ENCODE assay signal across 22 cellular contexts in the genomic region with DNA sequence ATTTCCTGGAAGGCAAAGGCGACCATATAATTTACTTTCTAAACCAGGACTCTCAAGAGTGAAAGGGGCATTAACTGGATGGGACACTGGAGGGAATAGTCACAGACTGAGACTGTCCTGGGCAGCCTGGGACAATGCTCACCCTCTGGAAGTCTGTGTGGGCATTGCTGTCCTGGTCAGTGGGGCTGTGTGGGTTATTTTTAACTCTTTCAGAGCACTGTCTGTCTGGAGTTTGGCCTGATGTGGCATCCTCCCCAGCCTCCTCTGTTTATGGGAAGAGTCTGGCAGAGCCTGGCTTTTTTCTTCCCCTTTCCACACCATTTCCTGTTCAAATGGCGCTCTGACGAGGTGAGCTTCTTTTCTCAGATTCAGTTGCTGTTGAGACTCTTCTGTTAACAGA. TPM values are rescaled to one million over a fixed set of nuclear protein-coding genes. Genes with fewer than 3 reads are reported as not detected.
DNase-seq lines count a peak whose midpoint lies in the region; ATAC-seq, FAIRE-seq and TF ChIP-seq lines count a peak whose summit lies in the region.
"Had no signal": no experiment of that assay in that cellular context is flagged by ENCODE, and none has a peak within 500 bp of the region (broad histone marks: within the 10 kb centered on the region; RNA-seq: fewer than 3 reads in every experiment).

No MANE protein-coding gene starts in this region.

- H2BK5ac ChIP-seq in IMR-90 (ENCODE audit: low read depth, low read length, poor library complexity, severe bottlenecking) (no peak overlapping the region), trophoblast cell (ENCODE audit: low read depth, low read length, poor library complexity) (peak overlapping the region; percentile 41)

- peak overlapping the region; percentile 30; the same call in 1 of the 2 replicates for H3K4me2 ChIP-seq in IMR-90 (ENCODE audit: low read depth, low read length)
- H3K4me2 ChIP-seq in trophoblast cell (ENCODE audit: low read length) = no peak overlapping the region

- no peak overlapping the region for H4K12ac ChIP-seq in trophoblast cell (ENCODE audit: low read depth, low read length)

- H3K4ac ChIP-seq in IMR-90 (ENCODE audit: low read depth, low read length) (0 out of 2 replicates have a peak overlapping the region, but pooled peaks have one; percentile 0), trophoblast cell (ENCODE audit: low read depth, low read length) (no peak overlapping the region)

- no TSS peak for BruUV-seq in IMR-90 (replicated peaks; lab: Mats Ljungman, UMichigan)

- H4K20me1 ChIP-seq in IMR-90 (ENCODE audit: insufficient read depth, low read length) = no peaks in the 10 kb centered on the region
- H4K20me1 ChIP-seq: BLaER1 treated with 17β-estradiol and CSF1 and Interleukin-3, amounts not matched to agents 10 nM and 100 nM had no signal

- H4K5ac ChIP-seq in IMR-90 (ENCODE audit: low read depth, low read length) = no peak overlapping the region

- H4K91ac ChIP-seq in IMR-90 (ENCODE audit: insufficient read depth, low read depth, low read length) = peak overlapping the region; percentile 21; the same call in 1 of the 2 replicates
- H4K91ac ChIP-seq in trophoblast cell (ENCODE audit: low read depth, low read length) = peak overlapping the region; percentile 8

- TF ChIP-seq CTCF in IMR-90 (conservative IDR thresholded peaks at IDR 0.05; ENCODE audit: low read depth, low read length) = no peak
- TF ChIP-seq CTCF in dorsolateral prefrontal cortex (IDR thresholded peaks at IDR 0.05 in 54 of 56, conservative IDR thresholded peaks at IDR 0.05 in 2 of 56; ENCODE audit: low read depth in 1 of 56, partially characterized antibody in 56 of 56) = no peak
- no peak for TF ChIP-seq CTCF in lung (IDR thresholded peaks at IDR 0.05; ENCODE audit: control extremely low read depth, extremely low read depth)
- TF ChIP-seq CTCF in uterus (IDR thresholded peaks at IDR 0.05) = no peak

- dilution Hi-C loops in IMR-90 (cut with HindIII; ENCODE audit: low sequenced_read_pairs, unreplicated experiment) = no loop called here

- TF ChIP-seq POLR2A in IMR-90 (IDR thresholded peaks at IDR 0.05; ENCODE audit: low read depth, low read length) = no peak
- TF ChIP-seq POLR2A in uterus (IDR thresholded peaks at IDR 0.05) = no peak

- POLR2A ChIA-PET in IMR-90 (lab: Charles Lee; ENCODE audit: unreplicated experiment) = no interaction called here

- H2AK5ac ChIP-seq in IMR-90 (ENCODE audit: low read depth, low read length) (no peak overlapping the region), trophoblast cell (ENCODE audit: low read length) (no peak overlapping the region)

- no peaks in the 10 kb centered on the region for H3K36me3 ChIP-seq in IMR-90 (ENCODE audit: control insufficient read depth, insufficient read depth, low read length)
- no peaks in the 10 kb centered on the region for H3K36me3 ChIP-seq in lung (ENCODE audit: control insufficient read depth in 2 of 2, insufficient read depth in 2 of 2, low read length in 2 of 2)
- no peaks in the 10 kb centered on the region for H3K36me3 ChIP-seq in trophoblast cell (ENCODE audit: control insufficient read depth in 1 of 2, insufficient read depth in 2 of 2, low read length in 2 of 2)
- no peaks in the 10 kb centered on the region for H3K36me3 ChIP-seq in uterus
- H3K36me3 ChIP-seq: BLaER1 treated with 17β-estradiol and CSF1 and Interleukin-3, amounts not matched to agents 10 nM and 100 nM had no signal

- intact Hi-C loops in IMR-90 (cut with micrococcal nuclease) (no loop called here), dorsolateral prefrontal cortex (cut with DNase I) (no loop called here), uterus (cut with DNase I; ENCODE audit: low total_unique reads) (no loop called here), left cardiac atrium (cut with DNase I) (no loop called here)

- peak overlapping the region; percentile 44; the same call in 1 of the 2 replicates for H3K18ac ChIP-seq in IMR-90 (ENCODE audit: low read depth, low read length)
- H3K18ac ChIP-seq in trophoblast cell (ENCODE audit: low read length) = peak overlapping the region; percentile 6

- FAIRE-seq in frontal cortex (lab: Jason Lieb, UNC) = no peak
- FAIRE-seq: A204.1, GM12878, HTR-8/SVneo had no signal

- H2BK12ac ChIP-seq in trophoblast cell (ENCODE audit: low read length) = peak overlapping the region; percentile 18

- H3K14ac ChIP-seq in IMR-90 (replicated peaks; ENCODE audit: low read depth, low read length) (no peak overlapping the region; the same call in 1 of the 2 replicates), trophoblast cell (ENCODE audit: low read length) (no peak overlapping the region)

- ATAC-seq in IMR-90 (ENCODE audit: low read depth) = peak; percentile 36
- no peak for ATAC-seq in lung (ENCODE audit: insufficient read depth, low FRiP score)
- no peak for ATAC-seq in GM18858 (IDR thresholded peaks at IDR 0.05; ENCODE audit: unreplicated experiment)
- ATAC-seq in left cardiac atrium = no peak
- ATAC-seq: GM12878, HCT116 had no signal

- H2AFZ ChIP-seq in IMR-90 (replicated peaks; ENCODE audit: low read length, poor library complexity) (no peak overlapping the region), trophoblast cell (ENCODE audit: insufficient read depth, low read length, poor library complexity) (no peak overlapping the region)
- H2AFZ ChIP-seq: GM23248 had no signal

- H3K79me2 ChIP-seq in trophoblast cell (ENCODE audit: control insufficient read depth, insufficient read depth, low read length, poor library complexity) = no peaks in the 10 kb centered on the region

- H2BK20ac ChIP-seq in IMR-90 (ENCODE audit: low read depth, low read length) = no peak overlapping the region

- H3K27me3 ChIP-seq in IMR-90 (ENCODE audit: control insufficient read depth, insufficient read depth, low read length) (no peaks in the 10 kb centered on the region), dorsolateral prefrontal cortex (no peaks in the 10 kb centered on the region), lung (ENCODE audit: control insufficient read depth, insufficient read depth) (no peaks in the 10 kb centered on the region), trophoblast cell (ENCODE audit: insufficient read depth, low read length) (no peaks in the 10 kb centered on the region), uterus (no peaks in the 10 kb centered on the region)
- H3K27me3 ChIP-seq: BLaER1 treated with 17β-estradiol and CSF1 and Interleukin-3, amounts not matched to agents 10 nM and 100 nM had no signal

- peaks cover 4% of the 10 kb centered on the region; the same call in 1 of the 2 replicates for H3K9me1 ChIP-seq in IMR-90 (ENCODE audit: insufficient read depth, low read length)

- H3K9ac ChIP-seq in IMR-90 (ENCODE audit: low read depth, low read length) (no peak overlapping the region), trophoblast cell (ENCODE audit: low read length) (no peak overlapping the region)
- H3K9ac ChIP-seq: BLaER1 treated with 17β-estradiol and CSF1 and Interleukin-3, amounts not matched to agents 10 nM and 100 nM; GM23248 had no signal

- no peak overlapping the region for H3K4me3 ChIP-seq in IMR-90 (ENCODE audit: insufficient read depth, low read depth, low read length)
- H3K4me3 ChIP-seq in dorsolateral prefrontal cortex = peak overlapping the region in 3 of 59 donors; percentile 3 to 18 (median 9)
- no peak overlapping the region for H3K4me3 ChIP-seq in lung
- no peak overlapping the region for H3K4me3 ChIP-seq in trophoblast cell (ENCODE audit: low read depth, low read length)
- no peak overlapping the region for H3K4me3 ChIP-seq in uterus
- H3K4me3 ChIP-seq: BLaER1 treated with 17β-estradiol and CSF1 and Interleukin-3, amounts not matched to agents 10 nM and 100 nM; GM12878; GM23248 had no signal

- peak overlapping the region; percentile 16; the same call in 1 of the 2 replicates for H2BK120ac ChIP-seq in IMR-90 (ENCODE audit: low read depth, low read length)
- no peak overlapping the region for H2BK120ac ChIP-seq in trophoblast cell (ENCODE audit: insufficient read depth, low read length, poor library complexity)

- H3K9me3 ChIP-seq in IMR-90 (ENCODE audit: control insufficient read depth, insufficient read depth, low read length) (no peaks in the 10 kb centered on the region), lung (ENCODE audit: control insufficient read depth in 2 of 2, insufficient read depth in 1 of 2, low read length in 1 of 2) (no peaks in the 10 kb centered on the region), trophoblast cell (ENCODE audit: insufficient read depth, low read depth, low read length) (no peaks in the 10 kb centered on the region), uterus (no peaks in the 10 kb centered on the region)
- H3K9me3 ChIP-seq: BLaER1 treated with 17β-estradiol and CSF1 and Interleukin-3, amounts not matched to agents 10 nM and 100 nM had no signal

- H2AK9ac ChIP-seq in IMR-90 (replicated peaks; ENCODE audit: low read depth, low read length, poor library complexity) = peak overlapping the region; percentile 12

- H3K4me1 ChIP-seq in IMR-90 (ENCODE audit: control insufficient read depth, insufficient read depth, low read length) (peaks cover 14% of the 10 kb centered on the region), lung (ENCODE audit: control insufficient read depth in 2 of 2, insufficient read depth in 2 of 2, low read length in 2 of 2) (peaks cover 0 to 5% of the 10 kb centered on the region in 2 donors), trophoblast cell (ENCODE audit: control insufficient read depth in 1 of 2, insufficient read depth in 2 of 2, low read length in 2 of 2) (peaks cover 15 to 30% of the 10 kb centered on the region in 2 experiments), uterus (no peaks in the 10 kb centered on the region)

- no peak for TF ChIP-seq RAD21 in IMR-90 (IDR thresholded peaks at IDR 0.05; ENCODE audit: low read length)

- WGBS in IMR-90 (ENCODE audit: extremely low coverage in 2 of 2, insufficient read length in 1 of 2), 2 experiments = no CpG with 5 or more reads among the region's 3 CpGs
- 30 to 32% methylated on average over 3 of the region's 3 CpGs for WGBS in lung, 2 donors
- no CpG with 5 or more reads among the region's 3 CpGs for WGBS in trophoblast cell (ENCODE audit: extremely low coverage, insufficient coverage, insufficient read length)

- CTCF ChIA-PET in IMR-90 (lab: Yijun Ruan, JAX) = no interaction called here

- no peak for DNase-seq in IMR-90
- DNase-seq in dorsolateral prefrontal cortex = no peak
- peak; percentile 4 for DNase-seq in lung (ENCODE audit: low spot score)
- no peak for DNase-seq in trophoblast cell
- no peak for DNase-seq in uterus
- DNase-seq in frontal cortex (ENCODE audit: low spot score in 2 of 2) = no peak
- DNase-seq in left cardiac atrium = no peak
- DNase-seq: DMS 273 treated with DMSO at 0.1 percent for 48 hours, GDM1, GM23248, NCI-H1930, NCI-H446, NCI-H69, OCI-M1 had no signal

- H3K27ac ChIP-seq in IMR-90 (ENCODE audit: insufficient read depth, low read length) = no peak overlapping the region
- peak overlapping the region in 49 of 59 donors; percentile 2 to 98 (median 60) for H3K27ac ChIP-seq in dorsolateral prefrontal cortex
- H3K27ac ChIP-seq in lung (ENCODE audit: low read depth in 1 of 2, low read length in 1 of 2) = no peak overlapping the region
- H3K27ac ChIP-seq in trophoblast cell (ENCODE audit: low read depth, low read length) = peak overlapping the region; percentile 69
- no peak overlapping the region for H3K27ac ChIP-seq in uterus
- H3K27ac ChIP-seq: BLaER1 treated with 17β-estradiol and CSF1 and Interleukin-3, amounts not matched to agents 10 nM and 100 nM; GM23248; HL-60; RWPE1 had no signal

- in situ Hi-C loops in IMR-90 (cut with MboI; ENCODE audit: low sequenced_read_pairs) = no loop called here

- H2BK15ac ChIP-seq in IMR-90 (ENCODE audit: low read depth, low read length) = no peak overlapping the region

- no peak overlapping the region for H4K8ac ChIP-seq in IMR-90 (ENCODE audit: low read depth in 2 of 2, low read length in 2 of 2)
- no peak overlapping the region for H4K8ac ChIP-seq in trophoblast cell (ENCODE audit: low read depth, low read length)

- no peak overlapping the region for H3K23ac ChIP-seq in IMR-90 (ENCODE audit: low read depth, low read length)
- no peak overlapping the region for H3K23ac ChIP-seq in trophoblast cell (ENCODE audit: low read length)

- no peak overlapping the region for H3K56ac ChIP-seq in IMR-90 (ENCODE audit: extremely low read depth, insufficient read depth, low read length)

- peaks cover 5 to 13% of the 10 kb centered on the region in 2 experiments; a peak in 2 of 4 replicates for H3K79me1 ChIP-seq in IMR-90 (ENCODE audit: low read depth in 1 of 2, low read length in 2 of 2)
- peaks cover 2% of the 10 kb centered on the region for H3K79me1 ChIP-seq in trophoblast cell (ENCODE audit: low read length)

RNA-seq across cellular contexts. Expression of a gene that starts 11.7 kb away (rescaled TPM):
- total RNA-seq in IMR-90 (2012; rRNA removed) = 12.9 and 13.1 TPM in 2 replicates
- polyA plus RNA-seq in IMR-90 (2012; rRNA removed) = 11.2 and 11.9 TPM in 2 replicates
- 5.0 and 7.6 TPM in 2 replicates for polyA plus RNA-seq in IMR-90 (2012; cell fraction: cytosol; rRNA removed)
- polyA plus RNA-seq in IMR-90 (2012; cell fraction: nucleus; rRNA removed; ENCODE audit: low replicate concordance) = 17.2 and 27.8 TPM in 2 replicates
- total RNA-seq in dorsolateral prefrontal cortex = 100 to 1,000 TPM in 95 of 120 experiments, 10 to 100 TPM in 25; 43.8 to 450 (median 152) TPM
- total RNA-seq in lung = 10 to 100 TPM; 30.3 to 43.0 TPM
- polyA plus RNA-seq in lung = 10 to 100 TPM; 13.6 to 26.8 TPM
- 8.4 and 9.1 TPM in 2 replicates for polyA plus RNA-seq in trophoblast cell (2013)
- 10 to 100 TPM; 11.0 to 43.3 (median 26.4) TPM for total RNA-seq in uterus
- 5.3 TPM for total RNA-seq in frontal cortex
- 10 to 100 TPM; 14.7 to 15.8 TPM for total RNA-seq in left cardiac atrium

Comparison
In these comparisons a context has a peak if more than half of its experiments do, and no peak if none do; other contexts are left out.
1. H3K27ac ChIP-seq: peak in dorsolateral prefrontal cortex (49 of 59) and trophoblast cell (single experiment); none in IMR-90 (single experiment), lung (0 of 2) and uterus (0 of 2).